Comparison of ENCODE assay signal across 8 cellular contexts in the genomic region with DNA sequence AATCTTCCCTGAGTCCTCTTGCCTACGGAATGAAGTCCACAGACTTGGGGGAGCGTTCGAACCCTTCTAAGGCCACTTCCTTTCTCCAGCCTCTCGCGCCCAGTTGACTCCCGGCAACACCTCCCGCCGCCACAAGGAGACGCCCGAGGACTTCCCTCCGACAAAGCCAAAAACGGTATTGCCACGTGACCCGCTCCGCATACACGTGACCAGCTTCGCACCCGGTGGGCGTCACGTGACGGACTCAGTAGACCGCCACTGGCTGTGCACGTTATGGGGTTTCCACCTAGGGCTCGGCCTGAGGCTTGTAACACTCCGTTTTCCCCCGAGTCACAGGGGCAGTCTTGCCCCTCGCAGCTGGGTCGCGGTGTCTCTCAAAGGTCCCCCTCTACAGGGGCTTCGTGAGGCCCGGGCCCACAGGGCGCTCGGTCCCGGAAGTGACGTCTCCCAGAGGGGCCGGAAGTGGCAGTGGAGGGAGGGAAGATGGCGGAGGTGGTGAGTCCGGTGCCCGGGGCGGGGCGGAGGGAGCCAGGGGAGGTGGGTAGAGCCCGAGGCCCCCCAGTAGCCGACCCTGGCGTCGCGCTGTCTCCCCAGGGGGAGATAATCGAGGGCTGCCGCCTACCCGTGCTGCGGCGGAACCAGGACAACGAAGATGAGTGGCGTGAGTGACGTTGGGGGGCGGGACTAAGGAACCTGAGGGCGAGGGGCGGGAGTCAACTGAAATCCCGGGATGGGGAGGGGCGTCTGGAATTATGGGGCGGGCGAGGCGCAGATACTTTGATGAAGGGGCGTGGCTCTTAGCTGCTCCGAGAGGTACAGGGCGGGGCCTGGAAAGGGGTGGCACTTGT. TPM values are rescaled to one million over a fixed set of nuclear protein-coding genes. Genes with fewer than 3 reads are reported as not detected.
DNase-seq lines count a peak whose midpoint lies in the region; ATAC-seq lines count a peak whose summit lies in the region.

A gene (plus strand): TSS at position 468 of the 848 bp plus-strand sequence. CDS start 16 bp downstream, at position 484.

- POLR2A ChIA-PET in activated CD8-positive, alpha-beta memory T cell treated with anti-CD3 and anti-CD28 coated beads for 36 hours (lab: Charles Lee): interaction anchor here (0.6 to 1.6 kb wide), 11 partner anchors 9 to 438 kb away, joined by 3 to 19 read pairs (median 3); a partner anchor contains a TSS

- peaks cover 55% of the 10 kb centered on the region for H3K36me3 Mint-ChIP-seq in effector memory CD8-positive, alpha-beta T cell (ENCODE audit: insufficient read depth)
- H3K36me3 Mint-ChIP-seq in memory B cell: peaks cover 20% of the 10 kb centered on the region

- peak; percentile 94 for DNase-seq in COLO829 (ENCODE audit: low spot score)
- peak; percentile 99 for DNase-seq in HT-29 (ENCODE audit: low spot score)
- peak; percentile 97 for DNase-seq in NK-92 treated with Interleukin-12 subunit alpha and Interleukin-12 subunit beta, amount 100 ng/mL, for 24 hours (lab: John Stamatoyannopoulos, UW)
- peak; percentile 97 to 98 (median 97) for DNase-seq in effector memory CD8-positive, alpha-beta T cell
- DNase-seq in memory B cell (ENCODE audit: low spot score in 2 of 2): peak; percentile 99
- peak; percentile 96 for DNase-seq in stimulated activated CD8-positive, alpha-beta memory T cell treated with anti-CD3 and anti-CD28 coated beads, Interleukin-12 subunit alpha, Interleukin-12 subunit beta, amount 100 ng/mL, for 24 hours (ENCODE audit: extremely low read depth)

- peak within 1 kb of the TSS; percentile 99 to 100 for H3K27ac Mint-ChIP-seq in effector memory CD8-positive, alpha-beta T cell
- H3K27ac Mint-ChIP-seq in memory B cell: peak within 1 kb of the TSS; percentile 99

- no peaks in the 10 kb centered on the region for H3K9me3 Mint-ChIP-seq in effector memory CD8-positive, alpha-beta T cell
- H3K9me3 Mint-ChIP-seq in memory B cell: no peaks in the 10 kb centered on the region

- peak; percentile 66 for ATAC-seq in GM19468 (IDR thresholded peaks at IDR 0.05; ENCODE audit: extremely low read depth, unreplicated experiment)
- peak; percentile 83 for ATAC-seq in effector memory CD8-positive, alpha-beta T cell (replicated peaks)
- peak; percentile 86 for ATAC-seq in memory B cell (ENCODE audit: low read depth)

- peaks cover 16 to 26% of the 10 kb centered on the region in 2 donors for H3K4me1 Mint-ChIP-seq in effector memory CD8-positive, alpha-beta T cell (ENCODE audit: low read depth in 2 of 2)
- H3K4me1 Mint-ChIP-seq in memory B cell: peaks cover 14% of the 10 kb centered on the region

- peak within 1 kb of the TSS; percentile 91 to 94 for H3K4me3 Mint-ChIP-seq in effector memory CD8-positive, alpha-beta T cell
- peak within 1 kb of the TSS; percentile 92 for H3K4me3 Mint-ChIP-seq in memory B cell

- no peaks in the 10 kb centered on the region for H3K27me3 Mint-ChIP-seq in effector memory CD8-positive, alpha-beta T cell
- H3K27me3 Mint-ChIP-seq in memory B cell: no peaks in the 10 kb centered on the region

- CTCF ChIA-PET in activated CD8-positive, alpha-beta memory T cell treated with anti-CD3 and anti-CD28 coated beads for 36 hours (lab: Charles Lee): interaction anchor here (0.6 to 3.1 kb wide), 33 partner anchors 8 to 536 kb away, joined by 3 to 32 read pairs (median 5); a partner anchor contains a TSS

RNA-seq across cellular contexts. Expression of the gene that starts here (rescaled TPM):
- 106 and 112 TPM in 2 replicates for total RNA-seq in HT-29 (2014; rRNA removed; shearing (Covaris generic))
- 10 to 100 TPM; 64.8 to 72.7 TPM for total RNA-seq in activated CD8-positive, alpha-beta memory T cell treated with anti-CD3 and anti-CD28 coated beads for 36 hours

Comparison
In these comparisons a context has a peak if more than half of its experiments do, and no peak if none do; other contexts are left out.
1. Peak in every context shown above with its lines: DNase-seq and ATAC-seq.